In the genomic region with DNA sequence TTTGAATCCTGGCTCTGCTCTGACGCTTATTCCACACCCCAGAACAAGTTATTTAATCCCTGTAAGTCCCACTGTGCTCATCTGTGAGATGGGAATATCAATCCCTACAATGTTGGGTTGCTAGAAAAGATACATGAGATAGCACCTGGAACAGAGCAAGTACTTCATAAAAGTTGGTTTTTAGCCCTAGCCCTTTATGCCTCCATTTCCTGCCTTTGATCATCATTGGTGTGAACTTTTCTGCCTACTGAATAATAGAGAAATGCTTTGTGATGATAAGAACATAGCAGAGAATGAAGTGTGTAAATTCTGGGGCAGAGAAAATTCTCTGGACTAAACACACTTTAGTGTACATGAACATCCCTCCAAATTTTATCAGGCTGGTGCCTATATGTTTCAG, we compare ENCODE assay signal across 21 cellular contexts.
DNase-seq lines count a peak whose midpoint lies in the region; ATAC-seq and TF ChIP-seq lines count a peak whose summit lies in the region.
"Had no signal": no experiment of that assay in that cellular context is flagged by ENCODE, and none has a peak within 500 bp of the region (broad histone marks: within the 10 kb centered on the region; RNA-seq: fewer than 3 reads in every experiment).

No MANE protein-coding gene starts in this region.

- H3K4me1 Mint-ChIP-seq in endothelial cell (ENCODE audit: unreplicated experiment) (peaks cover 5% of the 10 kb centered on the region), neural progenitor cell (no peaks in the 10 kb centered on the region)
- H3K4me1 Mint-ChIP-seq: B cell had no signal

- no TSS peak for BruUV-seq in PC-3 (replicated peaks; lab: Mats Ljungman, UMichigan)

- POLR2A ChIA-PET in PC-3 (lab: Charles Lee; ENCODE audit: unreplicated experiment): no interaction called here

- intact Hi-C loops in left ventricle myocardium inferior (cut with micrococcal nuclease): no loop called here
- intact Hi-C loops in left ventricle myocardium superior (cut with micrococcal nuclease): no loop called here
- intact Hi-C loops in PC-3 (cut with micrococcal nuclease): loop anchor here (2.0 to 10.0 kb wide), 3 partner anchors 42 to 89 kb away; no protein-coding TSS in a partner anchor
- intact Hi-C loops in esophagus muscularis mucosa (cut with DNase I): no loop called here

- ATAC-seq in left ventricle myocardium superior: no peak
- no peak for ATAC-seq in PC-3
- ATAC-seq: CD8-positive, alpha-beta T cell; HepG2 had no signal

- CTCF ChIA-PET in PC-3 (lab: Charles Lee): no interaction called here

- H3K27ac Mint-ChIP-seq in endothelial cell (ENCODE audit: unreplicated experiment) (peak overlapping the region; percentile 87), neural progenitor cell (no peak overlapping the region)
- H3K27ac Mint-ChIP-seq: B cell; CD8-positive, alpha-beta T cell; IgD-negative memory B cell had no signal

- H3K4me2 ChIP-seq in PC-3 (ENCODE audit: low read length): no peak overlapping the region
- no peak overlapping the region for H3K4me2 ChIP-seq in neural progenitor cell

- TF ChIP-seq POLR2A in esophagus muscularis mucosa (IDR thresholded peaks at IDR 0.05; ENCODE audit: low read depth): no peak

- H3K27me3 ChIP-seq in left ventricle myocardium inferior (ENCODE audit: low read depth) (no peaks in the 10 kb centered on the region), PC-3 (ENCODE audit: low read length) (no peaks in the 10 kb centered on the region), neural progenitor cell (no peaks in the 10 kb centered on the region), esophagus muscularis mucosa (no peaks in the 10 kb centered on the region)
- H3K27me3 ChIP-seq: BLaER1 treated with 17β-estradiol and CSF1 and Interleukin-3, amounts not matched to agents 10 nM and 100 nM had no signal

- H3K79me2 ChIP-seq in PC-3 (ENCODE audit: low read length) (no peaks in the 10 kb centered on the region), neural progenitor cell (ENCODE audit: low read depth) (no peaks in the 10 kb centered on the region)

- no peak overlapping the region for H2AFZ ChIP-seq in PC-3 (ENCODE audit: low read length)
- peak overlapping the region; percentile 92 for H2AFZ ChIP-seq in neural progenitor cell (replicated peaks)

- no peak for TF ChIP-seq CTCF in left ventricle myocardium inferior (IDR thresholded peaks at IDR 0.05; ENCODE audit: borderline replicate concordance)
- TF ChIP-seq CTCF in PC-3 (conservative IDR thresholded peaks at IDR 0.05; ENCODE audit: low read depth, low read length): no peak
- TF ChIP-seq CTCF in endothelial cell (IDR thresholded peaks at IDR 0.05; ENCODE audit: unreplicated experiment): no peak
- TF ChIP-seq CTCF in neural progenitor cell (IDR thresholded peaks at IDR 0.05): no peak
- TF ChIP-seq CTCF in esophagus muscularis mucosa (IDR thresholded peaks at IDR 0.05): no peak

- H3K4me3 Mint-ChIP-seq in endothelial cell (ENCODE audit: unreplicated experiment) (no peak overlapping the region), neural progenitor cell (no peak overlapping the region)
- H3K4me3 Mint-ChIP-seq: B cell; CD8-positive, alpha-beta T cell; HFFc6; IgD-negative memory B cell had no signal

- H3K36me3 Mint-ChIP-seq in endothelial cell (ENCODE audit: low read depth, unreplicated experiment) (no peaks in the 10 kb centered on the region), neural progenitor cell (no peaks in the 10 kb centered on the region)
- H3K36me3 Mint-ChIP-seq: CD8-positive, alpha-beta T cell; IgD-negative memory B cell had no signal

- H3K9ac ChIP-seq in PC-3 (ENCODE audit: low read length) (no peak overlapping the region; the same call in 1 of the 2 replicates), neural progenitor cell (no peak overlapping the region)
- H3K9ac ChIP-seq: BLaER1 treated with 17β-estradiol and CSF1 and Interleukin-3, amounts not matched to agents 10 nM and 100 nM had no signal

- H3K9me3 Mint-ChIP-seq in endothelial cell (ENCODE audit: unreplicated experiment) (no peaks in the 10 kb centered on the region), neural progenitor cell (no peaks in the 10 kb centered on the region)
- H3K9me3 Mint-ChIP-seq: CD8-positive, alpha-beta T cell; HFFc6; IgD-negative memory B cell had no signal

- no peak for DNase-seq in left ventricle myocardium inferior
- DNase-seq in left ventricle myocardium superior: no peak
- no peak for DNase-seq in PC-3
- DNase-seq in endothelial cell (ENCODE audit: low spot score): no peak
- DNase-seq in neural progenitor cell (ENCODE audit: low spot score): no peak
- no peak for DNase-seq in AG08396 (ENCODE audit: low spot score)
- no peak for DNase-seq in NCI-H345 (lab: John Stamatoyannopoulos, UW)
- no peak for DNase-seq in esophagus muscularis mucosa (ENCODE audit: extremely low spot score)
- DNase-seq: 8988T; Calu3; CD8-positive, alpha-beta T cell; DMS79 treated with DMSO at 0.1 percent for 48 hours; EL; GM23248; HCEC 1CT; HFFc6 had no signal

- WGBS in esophagus muscularis mucosa: 86% methylated on average over 1 of the region's 1 CpG

- H3K4me1 ChIP-seq in left ventricle myocardium inferior: peaks cover 16% of the 10 kb centered on the region
- H3K4me1 ChIP-seq in PC-3 (ENCODE audit: insufficient read depth, low read length): peaks cover 48% of the 10 kb centered on the region
- H3K4me1 ChIP-seq in neural progenitor cell: peaks cover 6% of the 10 kb centered on the region
- peaks cover 4 to 12% (median 9%) of the 10 kb centered on the region in 4 donors for H3K4me1 ChIP-seq in esophagus muscularis mucosa

- H3K9me2 ChIP-seq in PC-3 (replicated peaks; ENCODE audit: low read length): no peaks in the 10 kb centered on the region

- peak overlapping the region; percentile 84 for H3K27ac ChIP-seq in left ventricle myocardium inferior (replicated peaks)
- peak overlapping the region; percentile 84; the same call in 1 of the 2 replicates for H3K27ac ChIP-seq in PC-3 (ENCODE audit: low read length)
- no peak overlapping the region for H3K27ac ChIP-seq in neural progenitor cell
- no peak overlapping the region for H3K27ac ChIP-seq in esophagus muscularis mucosa (replicated peaks in 1 of 4)

- no peak overlapping the region for H3K4me3 ChIP-seq in left ventricle myocardium inferior
- H3K4me3 ChIP-seq in PC-3 (ENCODE audit: low read length): no peak overlapping the region
- H3K4me3 ChIP-seq in neural progenitor cell: no peak overlapping the region
- H3K4me3 ChIP-seq in esophagus muscularis mucosa: no peak overlapping the region
- H3K4me3 ChIP-seq: BLaER1 treated with 17β-estradiol and CSF1 and Interleukin-3, amounts not matched to agents 10 nM and 100 nM; GM12878; GM23248 had no signal

- peaks cover 1% of the 10 kb centered on the region for H3K27me3 Mint-ChIP-seq in endothelial cell (ENCODE audit: unreplicated experiment)
- H3K27me3 Mint-ChIP-seq in neural progenitor cell (ENCODE audit: insufficient read depth, low read depth): peaks cover 3% of the 10 kb centered on the region

- no peaks in the 10 kb centered on the region for H3K36me3 ChIP-seq in left ventricle myocardium inferior
- no peaks in the 10 kb centered on the region for H3K36me3 ChIP-seq in PC-3 (ENCODE audit: low read depth, low read length)
- no peaks in the 10 kb centered on the region for H3K36me3 ChIP-seq in neural progenitor cell
- no peaks in the 10 kb centered on the region for H3K36me3 ChIP-seq in esophagus muscularis mucosa
- H3K36me3 ChIP-seq: BLaER1 treated with 17β-estradiol and CSF1 and Interleukin-3, amounts not matched to agents 10 nM and 100 nM had no signal

- no peaks in the 10 kb centered on the region for H3K9me3 ChIP-seq in left ventricle myocardium inferior (replicated peaks)
- H3K9me3 ChIP-seq in PC-3 (ENCODE audit: low read length): no peaks in the 10 kb centered on the region
- H3K9me3 ChIP-seq in neural progenitor cell (ENCODE audit: low read depth): no peaks in the 10 kb centered on the region
- H3K9me3 ChIP-seq in esophagus muscularis mucosa: no peaks in the 10 kb centered on the region
- H3K9me3 ChIP-seq: BLaER1 treated with 17β-estradiol and CSF1 and Interleukin-3, amounts not matched to agents 10 nM and 100 nM had no signal

- H3F3A ChIP-seq in PC-3 (ENCODE audit: low read length, unreplicated experiment): peaks cover 4% of the 10 kb centered on the region
- H3F3A ChIP-seq in neural progenitor cell (ENCODE audit: low read depth): no peaks in the 10 kb centered on the region

- no peak for TF ChIP-seq EP300 in esophagus muscularis mucosa (IDR thresholded peaks at IDR 0.05)

- H4K20me1 ChIP-seq in PC-3 (ENCODE audit: low read length) (no peaks in the 10 kb centered on the region), neural progenitor cell (ENCODE audit: low read depth) (no peaks in the 10 kb centered on the region)
- H4K20me1 ChIP-seq: BLaER1 treated with 17β-estradiol and CSF1 and Interleukin-3, amounts not matched to agents 10 nM and 100 nM had no signal

Comparison
In these comparisons a context has a peak if more than half of its experiments do, and no peak if none do; other contexts are left out.
1. H3K27ac ChIP-seq: peak in left ventricle myocardium inferior (single experiment) and PC-3 (single experiment); none in neural progenitor cell (single experiment) and esophagus muscularis mucosa (0 of 4).